ENCODE assay signal across 8 cellular contexts in the genomic region with DNA sequence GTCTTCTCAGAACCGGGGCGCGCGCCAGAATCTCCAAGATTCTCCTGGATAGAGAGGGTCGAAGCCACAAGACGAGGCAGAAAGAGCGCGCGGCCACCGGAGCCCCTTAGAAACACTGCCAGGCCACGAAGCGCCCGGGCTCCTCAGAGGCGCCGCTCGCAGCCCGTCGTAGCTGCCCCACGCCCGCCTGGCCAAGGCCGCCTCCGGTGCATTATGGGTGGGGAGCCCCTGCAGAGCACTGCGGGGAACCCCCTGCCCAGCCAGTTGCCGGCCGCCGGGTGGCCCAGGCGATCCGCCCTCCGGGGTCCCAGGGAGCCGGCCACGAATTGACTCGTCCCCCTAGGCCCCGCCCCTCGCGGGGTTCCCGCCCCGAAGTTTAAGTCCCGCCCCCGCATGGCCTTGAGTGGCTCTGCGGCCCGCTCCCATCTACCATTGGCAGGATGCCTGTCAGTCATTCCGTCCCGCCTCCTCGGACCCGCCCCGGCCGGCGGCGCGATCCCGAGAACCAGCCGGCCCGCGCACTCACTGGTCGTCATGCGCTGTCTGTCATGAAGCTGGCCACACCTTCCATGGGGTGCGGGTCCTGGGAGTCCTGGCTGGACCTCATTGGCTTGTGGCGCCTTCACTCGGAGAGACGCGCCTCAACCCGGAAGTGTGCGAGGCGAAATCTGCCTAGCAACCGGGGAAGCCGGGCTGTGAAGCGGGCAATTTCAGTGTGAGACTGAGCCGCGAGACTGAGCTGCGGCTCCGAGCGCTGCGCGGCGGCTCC. TPM values are rescaled to one million over a fixed set of nuclear protein-coding genes. Genes with fewer than 3 reads are reported as not detected.
DNase-seq lines count a peak whose midpoint lies in the region; ATAC-seq and TF ChIP-seq lines count a peak whose summit lies in the region.

No MANE protein-coding gene starts in this region.

- peak; percentile 95 for ATAC-seq in activated T-helper 17 cell treated with anti-CD3 and anti-CD28 coated beads, Interleukin-2, amount 50 U/mL, for 72 hours (replicated peaks)
- peak; percentile 93 for ATAC-seq in naive thymus-derived CD4-positive, alpha-beta T cell
- peak; percentile 97 for ATAC-seq in stimulated activated memory B cell treated with anti-CD40 and anti-IgM and Interleukin-4, amounts not matched to agents 10 μg/mL and 1 μg/mL and 100 μg/mL, for 72 hours

- peak overlapping the region; percentile 40 for H2AFZ ChIP-seq in fibroblast of lung (ENCODE audit: low read length)

- POLR2A ChIA-PET in naive thymus-derived CD4-positive, alpha-beta T cell (lab: Charles Lee), result interaction anchor here (0.6 to 2.3 kb wide), 14 partner anchors 10 to 480 kb away, joined by 3 to 12 read pairs (median 4); a partner anchor contains a TSS

- intact Hi-C loops in naive thymus-derived CD4-positive, alpha-beta T cell (cut with micrococcal nuclease), result loop anchor here (1.0 to 5.0 kb wide), 11 partner anchors 10 to 277 kb away; a partner anchor contains a TSS

- peak overlapping the region; percentile 97 for H3K4me3 Mint-ChIP-seq in activated T-helper 17 cell treated with anti-CD3 and anti-CD28 coated beads, Interleukin-2, amount 50 U/mL, for 72 hours
- peak overlapping the region; percentile 89 to 99 (median 94) for H3K4me3 Mint-ChIP-seq in naive thymus-derived CD4-positive, alpha-beta T cell
- H3K4me3 Mint-ChIP-seq in stimulated activated memory B cell treated with anti-CD40 and anti-IgM and Interleukin-4, amounts not matched to agents 10 μg/mL and 1 μg/mL and 100 μg/mL, for 72 hours, result peak overlapping the region; percentile 76

- peaks cover 6% of the 10 kb centered on the region for H3K4me1 ChIP-seq in fibroblast of lung (ENCODE audit: control insufficient read depth, extremely low read depth, insufficient read depth, low read length)
- peaks cover 29 to 42% of the 10 kb centered on the region in 2 donors for H3K4me1 ChIP-seq in naive thymus-derived CD4-positive, alpha-beta T cell (ENCODE audit: control insufficient read depth in 2 of 2, insufficient read depth in 2 of 2, low read length in 2 of 2)

- H3K27me3 ChIP-seq in fibroblast of lung (ENCODE audit: control insufficient read depth, insufficient read depth, low read length), result no peaks in the 10 kb centered on the region
- H3K27me3 ChIP-seq in naive thymus-derived CD4-positive, alpha-beta T cell (ENCODE audit: control insufficient read depth in 2 of 2, insufficient read depth in 2 of 2, low read length in 2 of 2), result no peaks in the 10 kb centered on the region

- CTCF ChIA-PET in naive thymus-derived CD4-positive, alpha-beta T cell (lab: Charles Lee), result interaction anchor here (1.1 to 1.2 kb wide), 2 partner anchors 19 to 22 kb away, joined by 3 to 4 read pairs; no protein-coding TSS in a partner anchor

- peak overlapping the region; percentile 98 for H3K27ac Mint-ChIP-seq in activated T-helper 17 cell treated with anti-CD3 and anti-CD28 coated beads, Interleukin-2, amount 50 U/mL, for 72 hours
- peak overlapping the region; percentile 25 to 96 (median 93) for H3K27ac Mint-ChIP-seq in naive thymus-derived CD4-positive, alpha-beta T cell
- H3K27ac Mint-ChIP-seq in stimulated activated memory B cell treated with anti-CD40 and anti-IgM and Interleukin-4, amounts not matched to agents 10 μg/mL and 1 μg/mL and 100 μg/mL, for 72 hours, result peak overlapping the region; percentile 98

- no peaks in the 10 kb centered on the region for H3K27me3 Mint-ChIP-seq in activated T-helper 17 cell treated with anti-CD3 and anti-CD28 coated beads, Interleukin-2, amount 50 U/mL, for 72 hours
- no peaks in the 10 kb centered on the region for H3K27me3 Mint-ChIP-seq in naive thymus-derived CD4-positive, alpha-beta T cell
- no peaks in the 10 kb centered on the region for H3K27me3 Mint-ChIP-seq in stimulated activated memory B cell treated with anti-CD40 and anti-IgM and Interleukin-4, amounts not matched to agents 10 μg/mL and 1 μg/mL and 100 μg/mL, for 72 hours

- H3K4me1 Mint-ChIP-seq in activated T-helper 17 cell treated with anti-CD3 and anti-CD28 coated beads, Interleukin-2, amount 50 U/mL, for 72 hours, result peaks cover 32% of the 10 kb centered on the region
- H3K4me1 Mint-ChIP-seq in naive thymus-derived CD4-positive, alpha-beta T cell, result peaks cover 37 to 46% (median 42%) of the 10 kb centered on the region in 7 donors
- peaks cover 51% of the 10 kb centered on the region for H3K4me1 Mint-ChIP-seq in stimulated activated memory B cell treated with anti-CD40 and anti-IgM and Interleukin-4, amounts not matched to agents 10 μg/mL and 1 μg/mL and 100 μg/mL, for 72 hours

- no peaks in the 10 kb centered on the region for H3K9me3 ChIP-seq in fibroblast of lung (ENCODE audit: control insufficient read depth, insufficient read depth, low read depth, low read length)
- no peaks in the 10 kb centered on the region for H3K9me3 ChIP-seq in naive thymus-derived CD4-positive, alpha-beta T cell (ENCODE audit: control insufficient read depth in 2 of 3, low read length in 3 of 3)

- no peaks in the 10 kb centered on the region for H3K9me3 Mint-ChIP-seq in activated T-helper 17 cell treated with anti-CD3 and anti-CD28 coated beads, Interleukin-2, amount 50 U/mL, for 72 hours
- no peaks in the 10 kb centered on the region for H3K9me3 Mint-ChIP-seq in naive thymus-derived CD4-positive, alpha-beta T cell
- H3K9me3 Mint-ChIP-seq in stimulated activated memory B cell treated with anti-CD40 and anti-IgM and Interleukin-4, amounts not matched to agents 10 μg/mL and 1 μg/mL and 100 μg/mL, for 72 hours, result no peaks in the 10 kb centered on the region

- peak overlapping the region; percentile 90 for H3K9ac ChIP-seq in fibroblast of lung (ENCODE audit: insufficient read depth, low read length)

- H3K36me3 ChIP-seq in fibroblast of lung (ENCODE audit: control insufficient read depth, insufficient read depth, low read length), result no peaks in the 10 kb centered on the region
- H3K36me3 ChIP-seq in naive thymus-derived CD4-positive, alpha-beta T cell (ENCODE audit: control insufficient read depth in 2 of 3, insufficient read depth in 3 of 3, low read length in 3 of 3), result no peaks in the 10 kb centered on the region

- H3K79me2 ChIP-seq in fibroblast of lung (ENCODE audit: control insufficient read depth, insufficient read depth, low read length), result peaks cover 21% of the 10 kb centered on the region

- peak overlapping the region; percentile 87 for H3K27ac ChIP-seq in fibroblast of lung (ENCODE audit: insufficient read depth, low read length)
- H3K27ac ChIP-seq in naive thymus-derived CD4-positive, alpha-beta T cell (ENCODE audit: low read depth, low read length), result peak overlapping the region; percentile 88

- peak overlapping the region; percentile 51 to 89 (median 71) for H3K4me3 ChIP-seq in fibroblast of lung (replicated peaks in 1 of 4; ENCODE audit: control extremely low read depth in 1 of 4, insufficient read depth in 1 of 4, low read depth in 3 of 4, low read length in 4 of 4)
- H3K4me3 ChIP-seq in naive thymus-derived CD4-positive, alpha-beta T cell (ENCODE audit: low read length), result peak overlapping the region; percentile 81

- no peaks in the 10 kb centered on the region for H4K20me1 ChIP-seq in fibroblast of lung (ENCODE audit: control insufficient read depth, extremely low read depth, insufficient read depth, low read length)

- H3K4me2 ChIP-seq in fibroblast of lung (ENCODE audit: extremely low read depth, insufficient read depth, low read length), result peak overlapping the region; percentile 84

- TF ChIP-seq CTCF in fibroblast of lung (conservative IDR thresholded peaks at IDR 0.05 in 1 of 2, IDR thresholded peaks at IDR 0.05 in 1 of 2; ENCODE audit: low read depth in 1 of 2, low read length in 2 of 2), result peak in 1 of 2 donors; percentile 8

- H3K36me3 Mint-ChIP-seq in activated T-helper 17 cell treated with anti-CD3 and anti-CD28 coated beads, Interleukin-2, amount 50 U/mL, for 72 hours (ENCODE audit: low read depth), result peaks cover 12% of the 10 kb centered on the region
- H3K36me3 Mint-ChIP-seq in naive thymus-derived CD4-positive, alpha-beta T cell, result peaks cover 0 to 5% (median 0%) of the 10 kb centered on the region in 5 donors
- H3K36me3 Mint-ChIP-seq in stimulated activated memory B cell treated with anti-CD40 and anti-IgM and Interleukin-4, amounts not matched to agents 10 μg/mL and 1 μg/mL and 100 μg/mL, for 72 hours, result peaks cover 6% of the 10 kb centered on the region

- peak; percentile 100 for DNase-seq in EL
- DNase-seq in GOT3 (lab: John Stamatoyannopoulos, UW), result peak; percentile 99
- peak; percentile 100 for DNase-seq in LHCN-M2 (ENCODE audit: low read depth)
- peak; percentile 100 for DNase-seq in RPMI7951 (ENCODE audit: low read depth)
- DNase-seq in fibroblast of lung (ENCODE audit: low read depth in 2 of 2), result peak; percentile 100
- DNase-seq in naive thymus-derived CD4-positive, alpha-beta T cell, result peak; percentile 95 to 100 (median 99)

RNA-seq across cellular contexts. Expression of a gene that starts 20.2 kb away (rescaled TPM):
- total RNA-seq in LHCN-M2 (2014; rRNA removed) (60.7 and 64.1 TPM in 2 replicates), fibroblast of lung (28.8 and 31.7 TPM in 2 replicates)
- polyA plus RNA-seq in LHCN-M2 (2012), result 44.2 TPM
- total RNA-seq in RPMI7951 (2014; rRNA removed; shearing (Covaris generic)), result 21.9 and 23.9 TPM in 2 replicates
- total RNA-seq in activated T-helper 17 cell treated with anti-CD3 and anti-CD28 coated beads, Interleukin-2, amount 50 U/mL, for 72 hours, result 100 to 1,000 TPM in 1 of 2 donors, 10 to 100 TPM in 1; 88.0 to 160 TPM
- 63.5 and 77.2 TPM in 2 replicates for polyA plus RNA-seq in fibroblast of lung
- 53.2 and 57.9 TPM in 2 replicates for polyA plus RNA-seq in fibroblast of lung (2012)
- 21.8 and 31.1 TPM in 2 replicates for polyA minus RNA-seq in fibroblast of lung (ENCODE audit: low replicate concordance)
- 100 to 1,000 TPM in 4 of 5 experiments, 10 to 100 TPM in 1; 97.9 to 123 (median 116) TPM for total RNA-seq in naive thymus-derived CD4-positive, alpha-beta T cell
- polyA plus RNA-seq in naive thymus-derived CD4-positive, alpha-beta T cell, result 10 to 100 TPM; 11.3 to 25.7 TPM

Comparison
In these comparisons a context has a peak if more than half of its experiments do, and no peak if none do; other contexts are left out.
1. Peak in every context shown above with its lines: DNase-seq, ATAC-seq, H3K4me3 ChIP-seq and H3K27ac ChIP-seq.